In the genomic region with DNA sequence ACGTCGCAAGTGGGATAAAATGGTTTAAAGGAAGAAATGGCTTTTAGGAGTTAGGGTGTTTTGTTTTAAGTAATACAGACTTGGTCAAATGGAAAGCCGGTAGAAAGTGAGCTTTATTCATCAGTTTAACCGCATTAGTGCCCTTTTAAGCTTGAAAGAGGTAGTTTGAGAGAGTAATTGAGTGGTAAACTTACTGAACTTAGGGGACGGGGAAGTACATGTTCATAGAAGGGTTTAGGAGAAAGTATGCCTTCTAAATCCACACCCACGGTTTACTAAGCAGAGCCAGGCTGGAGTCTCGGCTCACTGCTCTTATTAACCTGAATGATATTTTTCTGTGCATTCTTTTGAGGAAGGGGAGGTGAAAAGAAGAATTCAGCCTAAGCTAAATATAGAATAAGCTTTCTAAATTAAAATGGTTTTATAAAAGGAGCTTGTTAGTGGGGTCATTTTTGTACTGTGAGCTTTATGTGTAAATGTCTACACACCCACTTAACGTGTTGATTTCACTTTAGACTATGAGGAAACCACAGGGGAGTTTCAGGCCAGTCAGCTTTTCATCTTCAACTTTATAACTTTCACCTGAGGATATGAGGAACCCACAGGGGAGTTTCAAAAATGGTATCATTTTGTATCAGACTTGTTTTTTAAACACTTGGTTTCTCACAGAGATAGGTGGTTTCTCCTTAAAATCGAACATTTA, we compare ENCODE assay signal across 9 cellular contexts. TPM values are rescaled to one million over a fixed set of nuclear protein-coding genes. Genes with fewer than 3 reads are reported as not detected.
DNase-seq lines count a peak whose midpoint lies in the region; ATAC-seq and TF ChIP-seq lines count a peak whose summit lies in the region.
"Not testable (repeated sequence)": the region's sequence is repeated elsewhere in the genome, so short reads cannot be mapped to it uniquely, and the experiment has no call there.
"Had no signal": no experiment of that assay in that cellular context is flagged by ENCODE, and none has a peak within 500 bp of the region (broad histone marks: within the 10 kb centered on the region; RNA-seq: fewer than 3 reads in every experiment).

No MANE protein-coding gene starts in this region.

- H3K4me1 Mint-ChIP-seq in CD14-positive monocyte: peaks cover 15% of the 10 kb centered on the region
- not testable (repeated sequence) for H3K4me1 Mint-ChIP-seq in activated T-helper 2 cell treated with anti-CD3 and anti-CD28 coated beads, Interferon-gamma antibody, Interleukin-2, Interleukin-4, amounts not matched to agents 10 μg/mL and 5 μg/mL and 100 μg/mL, durations not matched to agents 14 hours and 24 hours and 36 hours (ENCODE audit: low read depth); effector memory CD8-positive, alpha-beta T cell (ENCODE audit: low read depth in 2 of 2)
- peaks cover 13% of the 10 kb centered on the region for H3K4me1 Mint-ChIP-seq in mesothelial cell of epicardium

- not testable (repeated sequence) for H3K36me3 ChIP-seq in Panc1 (ENCODE audit: control insufficient read depth, insufficient read depth, low read length)

- CTCF ChIA-PET in Panc1 (lab: Charles Lee): not testable (repeated sequence)

- H3K36me3 Mint-ChIP-seq in CD14-positive monocyte; activated T-helper 2 cell treated with anti-CD3 and anti-CD28 coated beads, Interferon-gamma antibody, Interleukin-2, Interleukin-4, amounts not matched to agents 10 μg/mL and 5 μg/mL and 100 μg/mL, durations not matched to agents 14 hours and 24 hours and 36 hours (ENCODE audit: low read depth); effector memory CD8-positive, alpha-beta T cell (ENCODE audit: insufficient read depth); mesothelial cell of epicardium: not testable (repeated sequence)

- POLR2A ChIA-PET in Panc1 (lab: Charles Lee): not testable (repeated sequence)

- peak overlapping the region; percentile 32 to 48 for H3K4me3 ChIP-seq in Panc1 (ENCODE audit: low read depth in 2 of 2, low read length in 2 of 2)

- BruUV-seq in Panc1 (replicated peaks; lab: Mats Ljungman, UMichigan): TSS peak; percentile 75

- in situ Hi-C loops in Panc1 (cut with HindIII; ENCODE audit: low pct_unique_long_range_greater_than_20kb, low sequenced_read_pairs): not testable (repeated sequence)

- H3K9me3 ChIP-seq in Panc1 (ENCODE audit: control insufficient read depth, insufficient read depth, low read depth, low read length): not testable (repeated sequence)

- ATAC-seq in GM21529 (IDR thresholded peaks at IDR 0.05; ENCODE audit: unreplicated experiment): peak; percentile 63
- peak; percentile 53 for ATAC-seq in HG03066 (IDR thresholded peaks at IDR 0.05; ENCODE audit: low read depth, unreplicated experiment)
- ATAC-seq in Panc1: not testable (repeated sequence)
- ATAC-seq in effector memory CD8-positive, alpha-beta T cell (replicated peaks): peak; percentile 51
- ATAC-seq in stimulated activated naive CD8-positive, alpha-beta T cell treated with anti-CD3 and anti-CD28 coated beads, Interleukin-15, Interleukin-2, amounts not matched to agents 100 U/mL and 50 U/mL, for 24 hours: peak; percentile 83

- H3K27ac Mint-ChIP-seq in CD14-positive monocyte: peak overlapping the region in 3 of 7 donors; percentile 46 to 74 (median 72)
- H3K27ac Mint-ChIP-seq in activated T-helper 2 cell treated with anti-CD3 and anti-CD28 coated beads, Interferon-gamma antibody, Interleukin-2, Interleukin-4, amounts not matched to agents 10 μg/mL and 5 μg/mL and 100 μg/mL, durations not matched to agents 14 hours and 24 hours and 36 hours: peak overlapping the region; percentile 88
- H3K27ac Mint-ChIP-seq in effector memory CD8-positive, alpha-beta T cell: not testable (repeated sequence)
- peak overlapping the region; percentile 91 for H3K27ac Mint-ChIP-seq in mesothelial cell of epicardium

- intact Hi-C loops in CD14-positive monocyte (cut with micrococcal nuclease); Panc1 (cut with micrococcal nuclease; ENCODE audit: unreplicated experiment); activated T-helper 2 cell treated with anti-CD3 and anti-CD28 coated beads, Interferon-gamma antibody, Interleukin-2, Interleukin-4, amounts not matched to agents 10 μg/mL and 5 μg/mL and 100 μg/mL, durations not matched to agents 14 hours and 24 hours and 36 hours (cut with micrococcal nuclease): not testable (repeated sequence)

- not testable (repeated sequence) for H3K27me3 Mint-ChIP-seq in CD14-positive monocyte (ENCODE audit: low read depth in 3 of 3); effector memory CD8-positive, alpha-beta T cell; mesothelial cell of epicardium (ENCODE audit: low read depth)
- peaks cover 10% of the 10 kb centered on the region for H3K27me3 Mint-ChIP-seq in activated T-helper 2 cell treated with anti-CD3 and anti-CD28 coated beads, Interferon-gamma antibody, Interleukin-2, Interleukin-4, amounts not matched to agents 10 μg/mL and 5 μg/mL and 100 μg/mL, durations not matched to agents 14 hours and 24 hours and 36 hours (ENCODE audit: low read depth)

- H3K4me1 ChIP-seq in Panc1 (ENCODE audit: control insufficient read depth, insufficient read depth, low read length): not testable (repeated sequence)

- H3K9me3 Mint-ChIP-seq in CD14-positive monocyte; activated T-helper 2 cell treated with anti-CD3 and anti-CD28 coated beads, Interferon-gamma antibody, Interleukin-2, Interleukin-4, amounts not matched to agents 10 μg/mL and 5 μg/mL and 100 μg/mL, durations not matched to agents 14 hours and 24 hours and 36 hours; effector memory CD8-positive, alpha-beta T cell; mesothelial cell of epicardium: not testable (repeated sequence)

- not testable (repeated sequence) for TF ChIP-seq CTCF in CD14-positive monocyte (IDR thresholded peaks at IDR 0.05); Panc1 (IDR thresholded peaks at IDR 0.05); mesothelial cell of epicardium (IDR thresholded peaks at IDR 0.05; ENCODE audit: unreplicated experiment)

- not testable (repeated sequence) for DNase-seq in CD14-positive monocyte (ENCODE audit: low spot score); Panc1 (ENCODE audit: low read depth, low spot score); mesothelial cell of epicardium (ENCODE audit: low spot score in 2 of 2, unreplicated experiment in 2 of 2); stimulated activated naive CD8-positive, alpha-beta T cell treated with anti-CD3 and anti-CD28 coated beads, Interleukin-15, Interleukin-2, amounts not matched to agents 100 U/mL and 50 U/mL, for 24 hours
- DNase-seq in activated T-helper 2 cell treated with anti-CD3 and anti-CD28 coated beads, Interferon-gamma antibody, Interleukin-2, Interleukin-4, amounts not matched to agents 10 μg/mL and 5 μg/mL and 100 μg/mL, durations not matched to agents 14 hours and 24 hours and 36 hours (ENCODE audit: low spot score): peak; percentile 18
- DNase-seq in effector memory CD8-positive, alpha-beta T cell: peak in 1 of 3 experiments; percentile 12

- H3K4me3 Mint-ChIP-seq in CD14-positive monocyte (peak overlapping the region; percentile 74 to 94), mesothelial cell of epicardium (peak overlapping the region; percentile 79)
- peak overlapping the region; percentile 73 for H3K4me3 Mint-ChIP-seq in activated T-helper 2 cell treated with anti-CD3 and anti-CD28 coated beads, Interferon-gamma antibody, Interleukin-2, Interleukin-4, amounts not matched to agents 10 μg/mL and 5 μg/mL and 100 μg/mL, durations not matched to agents 14 hours and 24 hours and 36 hours (ENCODE audit: low read depth)
- peak overlapping the region; percentile 55 to 72 for H3K4me3 Mint-ChIP-seq in effector memory CD8-positive, alpha-beta T cell

- H3K27ac ChIP-seq in Panc1 (ENCODE audit: low read length): not testable (repeated sequence)

- not testable (repeated sequence) for H3K27me3 ChIP-seq in Panc1 (ENCODE audit: control insufficient read depth, insufficient read depth, low read length)

RNA-seq across cellular contexts. Expression of a gene that starts 26.5 kb away (rescaled TPM):
- polyA plus RNA-seq in CD14-positive monocyte: not detected
- 0.87 TPM for total RNA-seq in Panc1 (2021; ENCODE audit: unreplicated experiment)
- polyA plus RNA-seq in Panc1 (2012; ENCODE audit: insufficient read length): 0.56 TPM
- total RNA-seq in activated T-helper 2 cell treated with anti-CD3 and anti-CD28 coated beads, Interferon-gamma antibody, Interleukin-2, Interleukin-4, amounts not matched to agents 10 μg/mL and 5 μg/mL and 100 μg/mL, durations not matched to agents 14 hours and 24 hours and 36 hours: 0.55 and 0.96 TPM in 2 replicates
- total RNA-seq in mesothelial cell of epicardium: 3.0 to 3.9 TPM (median 3.6 TPM) in 3 replicates
- total RNA-seq: body of pancreas had no signal
